In the genomic region with DNA sequence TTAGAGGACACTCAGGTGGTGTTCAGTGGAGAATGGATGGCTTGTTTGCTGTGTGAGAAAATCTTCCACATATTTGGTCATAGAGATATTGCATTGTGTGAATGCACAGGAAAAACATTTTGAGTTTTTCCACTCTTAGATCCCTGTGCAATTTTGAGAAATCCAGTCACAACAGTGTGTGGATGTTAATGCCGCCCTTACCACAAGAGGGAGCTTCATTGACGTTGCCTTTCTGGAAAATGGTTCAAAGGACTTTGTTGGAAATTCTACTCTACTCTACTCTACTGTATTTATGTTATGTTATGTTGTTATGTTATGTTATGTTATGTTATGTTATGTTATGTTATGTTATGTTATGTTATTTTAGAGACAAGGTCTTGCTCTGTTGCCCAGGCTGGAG, we compare ENCODE assay signal across 9 cellular contexts. TPM values are rescaled to one million over a fixed set of nuclear protein-coding genes. Genes with fewer than 3 reads are reported as not detected.
DNase-seq lines count a peak whose midpoint lies in the region; ATAC-seq, FAIRE-seq and TF ChIP-seq lines count a peak whose summit lies in the region.
"Had no signal": no experiment of that assay in that cellular context is flagged by ENCODE, and none has a peak within 500 bp of the region (broad histone marks: within the 10 kb centered on the region; RNA-seq: fewer than 3 reads in every experiment).

No MANE protein-coding gene starts in this region.

- peaks cover 2% of the 10 kb centered on the region for H3K27me3 ChIP-seq in mammary epithelial cell (ENCODE audit: insufficient read depth, low read length)

- no peak overlapping the region for H3K4me2 ChIP-seq in mammary epithelial cell (ENCODE audit: insufficient read depth, low read depth, low read length)

- no peaks in the 10 kb centered on the region for H3K36me3 ChIP-seq in mammary epithelial cell (ENCODE audit: insufficient read depth, low read length)

- peaks cover 28% of the 10 kb centered on the region for H3K9me3 ChIP-seq in mammary epithelial cell (replicated peaks; ENCODE audit: insufficient read depth, low read length)

- intact Hi-C loops in mammary epithelial cell (cut with micrococcal nuclease) = no loop called here

- FAIRE-seq in RCC 7860 (lab: Jason Lieb, UNC) = no peak

- H3K9ac ChIP-seq in mammary epithelial cell (ENCODE audit: insufficient read depth, low read length) = no peak overlapping the region

- no peaks in the 10 kb centered on the region for H4K20me1 ChIP-seq in mammary epithelial cell (ENCODE audit: insufficient read depth, low read length)

- no peak overlapping the region for H2AFZ ChIP-seq in mammary epithelial cell (ENCODE audit: low read depth, low read length)

- ATAC-seq in GM18861 (IDR thresholded peaks at IDR 0.05; ENCODE audit: unreplicated experiment) = no peak
- ATAC-seq: Panc1 had no signal

- TF ChIP-seq CTCF in mammary epithelial cell (conservative IDR thresholded peaks at IDR 0.05 in 1 of 2, IDR thresholded peaks at IDR 0.05 in 1 of 2; ENCODE audit: extremely low read depth in 1 of 2, insufficient read depth in 1 of 2, low read depth in 1 of 2, low read length in 2 of 2) = peak; percentile 27 to 45

- in situ Hi-C loops in mammary epithelial cell (cut with MboI; ENCODE audit: low sequenced_read_pairs in 2 of 2) = loop anchor here in 1 of 2 donors (25.0 kb wide), 2 partner anchors 164 to 239 kb away; a partner anchor contains a TSS

- H3K4me3 ChIP-seq in mammary epithelial cell (replicated peaks in 1 of 3; ENCODE audit: insufficient read depth in 1 of 3, low read depth in 2 of 3, low read length in 3 of 3) = no peak overlapping the region

- dilution Hi-C loops in mammary epithelial cell (cut with HindIII; ENCODE audit: low sequenced_read_pairs) = no loop called here

- H3K79me2 ChIP-seq in mammary epithelial cell (ENCODE audit: insufficient read depth, low read length) = no peaks in the 10 kb centered on the region

- WGBS in mammary epithelial cell (ENCODE audit: low coverage, missing lambda C conversion rate) = 21% methylated on average over 2 of the region's 2 CpGs

- no peak overlapping the region for H3K27ac ChIP-seq in mammary epithelial cell (ENCODE audit: insufficient read depth, low read depth, low read length)

- DNase-seq in COLO829 (ENCODE audit: low spot score) (peak; percentile 10), HuH-7.5 (ENCODE audit: low spot score) (peak; percentile 22), mammary epithelial cell (no peak), midbrain (lab: John Stamatoyannopoulos, UW) (peak; percentile 1), NCI-H1436 (lab: John Stamatoyannopoulos, UW) (no peak), SHP77 (lab: John Stamatoyannopoulos, UW) (no peak), RCC 7860 (ENCODE audit: low spot score) (no peak)

- H3K4me1 ChIP-seq in mammary epithelial cell (ENCODE audit: insufficient read depth, low read length) = no peaks in the 10 kb centered on the region

- CTCF ChIA-PET in mammary epithelial cell (lab: Charles Lee; ENCODE audit: low non-redundant PET) = interaction anchor here (0.5 kb wide), 1 partner anchor 287 kb away, joined by 5 read pairs; no protein-coding TSS in a partner anchor

- BruUV-seq in mammary epithelial cell (replicated peaks; lab: Mats Ljungman, UMichigan) = no TSS peak

RNA-seq across cellular contexts. Expression of a gene that starts 13.4 kb away (rescaled TPM):
- 1 to 10 TPM; 5.2 to 7.3 TPM for total RNA-seq in mammary epithelial cell
- polyA plus RNA-seq in mammary epithelial cell = 2.1 TPM
- polyA minus RNA-seq in mammary epithelial cell = not detected

RNA-seq across cellular contexts. Expression of a gene that starts 29.8 kb away (rescaled TPM):
- total RNA-seq in mammary epithelial cell = 10 to 100 TPM in 1 of 2 donors, 1 to 10 TPM in 1; 5.7 to 11.7 TPM
- polyA plus RNA-seq in mammary epithelial cell = 1.2 TPM
- polyA minus RNA-seq in mammary epithelial cell = 20.1 TPM

RNA-seq across cellular contexts. Expression of a gene that starts 36.2 kb away (rescaled TPM):
- total RNA-seq in mammary epithelial cell = 1 to 10 TPM; 5.4 to 6.7 TPM
- 1.2 TPM for polyA plus RNA-seq in mammary epithelial cell
- not detected for polyA minus RNA-seq in mammary epithelial cell

Comparison
In these comparisons a context has a peak if more than half of its experiments do, and no peak if none do; other contexts are left out.
1. DNase-seq: peak in COLO829 (single experiment), HuH-7.5 (single experiment) and midbrain (single experiment); none in mammary epithelial cell (single experiment), NCI-H1436 (single experiment), SHP77 (0 of 2) and RCC 7860 (single experiment).